In genomic region chr17:32445976-32446375, GRCh38 we compare ENCODE assay signal across 8 cellular contexts. TPM values are rescaled to one million over a fixed set of nuclear protein-coding genes. Genes with fewer than 3 reads are reported as not detected.
DNase-seq lines count a peak whose midpoint lies in the region; ATAC-seq and TF ChIP-seq lines count a peak whose summit lies in the region.

No MANE protein-coding gene starts in this region.

- POLR2A ChIA-PET in activated CD4-positive, alpha-beta memory T cell treated with anti-CD3 and anti-CD28 coated beads, Interleukin-2, amount 10 ng/mL, durations not matched to agents 7 days and 5 days (lab: Charles Lee): interaction anchor here (0.7 to 3.1 kb wide), 7 partner anchors 12 to 439 kb away, joined by 3 to 16 read pairs (median 9); partner anchors contain the start of genes C17orf75, CDK5R1, LRRC37B and ZNF207

- H3K9me3 ChIP-seq in cardiac muscle cell (ENCODE audit: low read depth) (no peaks in the 10 kb centered on the region), suprapubic skin (no peaks in the 10 kb centered on the region)

- ATAC-seq in Right ventricle myocardium superior (ENCODE audit: poor library complexity) (no peak), HG03039 (IDR thresholded peaks at IDR 0.05; ENCODE audit: unreplicated experiment) (no peak)

- no peak overlapping the region for H3K27ac ChIP-seq in cardiac muscle cell
- no peak overlapping the region for H3K27ac ChIP-seq in suprapubic skin

- TF ChIP-seq EP300 in suprapubic skin (IDR thresholded peaks at IDR 0.05): no peak

- TF ChIP-seq POLR2A in suprapubic skin (IDR thresholded peaks at IDR 0.05): no peak

- H3K9me3 Mint-ChIP-seq in activated CD4-positive, alpha-beta memory T cell treated with anti-CD3 and anti-CD28 coated beads, Interleukin-2, amount 10 ng/mL, durations not matched to agents 7 days and 5 days: no peaks in the 10 kb centered on the region

- intact Hi-C loops in Right ventricle myocardium superior (cut with DNase I): no loop called here

- no peaks in the 10 kb centered on the region for H3K27me3 ChIP-seq in cardiac muscle cell
- no peaks in the 10 kb centered on the region for H3K27me3 ChIP-seq in suprapubic skin

- H3K36me3 ChIP-seq in cardiac muscle cell (peaks cover 29% of the 10 kb centered on the region), suprapubic skin (peaks cover 24% of the 10 kb centered on the region)

- CTCF ChIA-PET in activated CD4-positive, alpha-beta memory T cell treated with anti-CD3 and anti-CD28 coated beads, Interleukin-2, amount 10 ng/mL, durations not matched to agents 7 days and 5 days (lab: Charles Lee): interaction anchor here (9.2 kb wide), 1 partner anchor 16 kb away, joined by 102 read pairs; no protein-coding TSS in a partner anchor

- WGBS in suprapubic skin: 63% methylated on average over 2 of the region's 2 CpGs

- H3K4me1 Mint-ChIP-seq in activated CD4-positive, alpha-beta memory T cell treated with anti-CD3 and anti-CD28 coated beads, Interleukin-2, amount 10 ng/mL, durations not matched to agents 7 days and 5 days: peaks cover 58% of the 10 kb centered on the region

- peaks cover 8% of the 10 kb centered on the region for H3K27me3 Mint-ChIP-seq in activated CD4-positive, alpha-beta memory T cell treated with anti-CD3 and anti-CD28 coated beads, Interleukin-2, amount 10 ng/mL, durations not matched to agents 7 days and 5 days

- peaks cover 45% of the 10 kb centered on the region for H3K36me3 Mint-ChIP-seq in activated CD4-positive, alpha-beta memory T cell treated with anti-CD3 and anti-CD28 coated beads, Interleukin-2, amount 10 ng/mL, durations not matched to agents 7 days and 5 days (ENCODE audit: low read depth)

- no peak for TF ChIP-seq CTCF in cardiac muscle cell (IDR thresholded peaks at IDR 0.05; ENCODE audit: low read depth, low read length)
- TF ChIP-seq CTCF in suprapubic skin (IDR thresholded peaks at IDR 0.05): no peak
- TF ChIP-seq CTCF in GM20000 (IDR thresholded peaks at IDR 0.05; ENCODE audit: extremely low read depth, missing control alignments): no peak

- peak overlapping the region; percentile 76 for H3K27ac Mint-ChIP-seq in activated CD4-positive, alpha-beta memory T cell treated with anti-CD3 and anti-CD28 coated beads, Interleukin-2, amount 10 ng/mL, durations not matched to agents 7 days and 5 days

- H3K4me3 Mint-ChIP-seq in activated CD4-positive, alpha-beta memory T cell treated with anti-CD3 and anti-CD28 coated beads, Interleukin-2, amount 10 ng/mL, durations not matched to agents 7 days and 5 days: peak overlapping the region; percentile 83

- DNase-seq in cardiac muscle cell (ENCODE audit: low read depth in 1 of 2, low spot score in 1 of 2) (peak in 1 of 2 donors; percentile 42), Right ventricle myocardium superior (no peak), suprapubic skin (ENCODE audit: low spot score in 2 of 2) (no peak), GM20000 (ENCODE audit: low spot score) (no peak), RPMI8226 (no peak)
- no peak for DNase-seq in activated CD4-positive, alpha-beta memory T cell treated with anti-CD3 and anti-CD28 coated beads, Interleukin-2, amount 10 ng/mL, durations not matched to agents 7 days and 5 days

- H3K4me3 ChIP-seq in cardiac muscle cell (peak overlapping the region; percentile 96), iPS-11a (ENCODE audit: low read depth, low read length) (peak overlapping the region; percentile 91), suprapubic skin (peak overlapping the region; percentile 94)

- H3K4me1 ChIP-seq in cardiac muscle cell (ENCODE audit: low read depth) (peaks cover 11% of the 10 kb centered on the region), suprapubic skin (peaks cover 32% of the 10 kb centered on the region)

RNA-seq across cellular contexts. Expression of gene PSMD11, which starts 1.7 kb away (rescaled TPM):
- total RNA-seq in cardiac muscle cell (28.7 and 42.8 TPM in 2 replicates), Right ventricle myocardium superior (62.3 TPM), suprapubic skin (10 to 100 TPM; 52.3 to 59.9 (median 57.7) TPM)
- 143 and 145 TPM in 2 replicates for polyA plus RNA-seq in cardiac muscle cell
- 100 to 1,000 TPM; 105 to 110 TPM for total RNA-seq in activated CD4-positive, alpha-beta memory T cell treated with anti-CD3 and anti-CD28 coated beads, Interleukin-2, amount 10 ng/mL, durations not matched to agents 7 days and 5 days

RNA-seq across cellular contexts. Expression of gene CDK5R1, which starts 40.8 kb away (rescaled TPM):
- 1.7 and 3.5 TPM in 2 replicates for total RNA-seq in cardiac muscle cell
- 1.2 and 2.5 TPM in 2 replicates for polyA plus RNA-seq in cardiac muscle cell
- 1.4 TPM for total RNA-seq in Right ventricle myocardium superior
- 1 to 10 TPM; 7.4 to 7.9 TPM for total RNA-seq in activated CD4-positive, alpha-beta memory T cell treated with anti-CD3 and anti-CD28 coated beads, Interleukin-2, amount 10 ng/mL, durations not matched to agents 7 days and 5 days
- total RNA-seq in suprapubic skin: 1 to 10 TPM; 3.5 to 6.9 (median 5.5) TPM
